Comparison of ENCODE assay signal across 26 cellular contexts in the genomic region with DNA sequence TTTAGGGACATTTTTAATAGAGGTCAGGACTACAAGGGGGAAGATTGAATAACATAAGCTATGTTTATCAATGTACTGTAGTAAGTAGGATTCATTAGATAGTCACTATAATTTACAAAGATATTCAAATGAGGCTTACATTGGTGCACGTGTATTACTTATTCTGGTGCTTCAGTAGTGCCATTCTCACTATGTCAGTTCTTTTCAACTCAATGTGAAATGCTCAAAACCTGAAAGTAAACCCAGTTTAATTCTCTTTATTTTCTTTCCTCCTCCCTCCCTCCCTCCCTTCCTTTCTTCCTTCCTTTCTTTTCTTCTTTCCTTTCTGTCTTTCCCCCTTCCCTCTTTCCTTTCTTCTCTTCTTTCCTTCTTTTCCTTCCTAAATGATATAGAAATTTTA. TPM values are rescaled to one million over a fixed set of nuclear protein-coding genes. Genes with fewer than 3 reads are reported as not detected.
A peak's percentile ranks its signal among the peaks of the same experiment; 100 is the strongest.
DNase-seq lines count a peak whose midpoint lies in the region; ATAC-seq, FAIRE-seq and TF ChIP-seq lines count a peak whose summit lies in the region.
"Had no signal": no experiment of that assay in that cellular context is flagged by ENCODE, and none has a peak within 500 bp of the region (broad histone marks: within the 10 kb centered on the region; RNA-seq: fewer than 3 reads in every experiment).

No MANE protein-coding gene starts in this region.

- CTCF ChIA-PET in HepG2 (lab: Yijun Ruan, JAX; ENCODE audit: low intra/inter-chr PET ratio, low total read pairs) = interaction anchor here (2.0 kb wide), 1 partner anchor 291 kb away, joined by 25 read pairs; no protein-coding TSS in a partner anchor
- CTCF ChIA-PET in K562 (lab: Yijun Ruan, JAX; ENCODE audit: low intra/inter-chr PET ratio) = no interaction called here

- H3K4me3 ChIP-seq in HepG2 (replicated peaks in 1 of 3; ENCODE audit: insufficient read depth in 1 of 3, low read depth in 2 of 3, low read length in 3 of 3) = no peak overlapping the region
- no peak overlapping the region for H3K4me3 ChIP-seq in right lobe of liver
- H3K4me3 ChIP-seq in SK-N-MC = no peak overlapping the region
- no peak overlapping the region for H3K4me3 ChIP-seq in K562
- H3K4me3 ChIP-seq: A549, BLaER1, GM12878 had no signal

- intact Hi-C loops in HepG2 (cut with micrococcal nuclease; ENCODE audit: unreplicated experiment) = no loop called here
- intact Hi-C loops in right lobe of liver (cut with DNase I) = no loop called here
- intact Hi-C loops in K562 (cut with micrococcal nuclease) = loop anchor here (2.0 to 10.0 kb wide), 2 partner anchors 287 to 529 kb away; no protein-coding TSS in a partner anchor
- intact Hi-C loops in sciatic nerve (cut with DNase I) = no loop called here

- TF ChIP-seq POLR2A in HepG2 (IDR thresholded peaks at IDR 0.05; ENCODE audit: insufficient read depth in 1 of 2, low read depth in 2 of 2, low read length in 2 of 2) (no peak), right lobe of liver (IDR thresholded peaks at IDR 0.05) (no peak), K562 (conservative IDR thresholded peaks at IDR 0.05) (no peak)

- TF ChIP-seq RAD21 in HepG2 (CRISPR knock-in tag; IDR thresholded peaks at IDR 0.05) (no peak), K562 (CRISPR knock-in tag; conservative IDR thresholded peaks at IDR 0.05 in 1 of 2, IDR thresholded peaks at IDR 0.05 in 1 of 2) (no peak)

- H3K9ac ChIP-seq in HepG2 (ENCODE audit: insufficient read depth, low read depth, low read length) (no peak overlapping the region), SK-N-MC (ENCODE audit: insufficient read length) (peak overlapping the region; percentile 43), K562 (ENCODE audit: insufficient read depth in 1 of 2, low read depth in 2 of 2, low read length in 2 of 2) (no peak overlapping the region)
- H3K9ac ChIP-seq: BLaER1 had no signal

- H3K27ac ChIP-seq in HepG2 (ENCODE audit: extremely low read length, insufficient read depth, low read length) (no peak overlapping the region), right lobe of liver (no peak overlapping the region), SK-N-MC (peak overlapping the region; percentile 78), K562 (ENCODE audit: extremely low read depth, low read depth, low read length) (no peak overlapping the region)
- H3K27ac ChIP-seq: 22Rv1, A549, BLaER1 had no signal

- POLR2A ChIA-PET in HepG2 (lab: Yijun Ruan, JAX) (no interaction called here), K562 (lab: Yijun Ruan, JAX) (no interaction called here)

- H3K9me3 ChIP-seq in HepG2 (ENCODE audit: low read length) (no peaks in the 10 kb centered on the region), right lobe of liver (no peaks in the 10 kb centered on the region), SK-N-MC (ENCODE audit: low read depth, low read length) (no peaks in the 10 kb centered on the region), K562 (replicated peaks; ENCODE audit: control insufficient read depth, insufficient read depth, low read depth, low read length) (no peaks in the 10 kb centered on the region)
- H3K9me3 ChIP-seq: A549, BE2C, BLaER1 had no signal

- H3K4me2 ChIP-seq in HepG2 (ENCODE audit: low read depth, low read length) (no peak overlapping the region), K562 (ENCODE audit: insufficient read depth, low read length) (no peak overlapping the region)
- H3K4me2 ChIP-seq: A549, BLaER1 had no signal

- no peak for TF ChIP-seq CTCF in HepG2 (CRISPR knock-in tag; IDR thresholded peaks at IDR 0.05)
- TF ChIP-seq CTCF in right lobe of liver (IDR thresholded peaks at IDR 0.05) = no peak
- TF ChIP-seq CTCF in K562 (IDR thresholded peaks at IDR 0.05 in 2 of 3, conservative IDR thresholded peaks at IDR 0.05 in 1 of 3; ENCODE audit: insufficient read depth in 2 of 3, low read depth in 1 of 3, low read length in 3 of 3) = no peak

- H3K9me1 ChIP-seq in K562 (ENCODE audit: control insufficient read depth, insufficient read depth, low read length) = no peaks in the 10 kb centered on the region

- DNase-seq in HepG2 (ENCODE audit: low spot score) (no peak), right lobe of liver (no peak), SK-N-MC (ENCODE audit: low read depth, low spot score) (no peak), K562 (ENCODE audit: extremely low read depth in 1 of 4, low spot score in 3 of 4) (no peak), sciatic nerve (ENCODE audit: low spot score) (no peak), cerebellar cortex (ENCODE audit: low spot score) (no peak), NCI-H1048 (lab: John Stamatoyannopoulos, UW) (no peak)
- DNase-seq: BE2C; C1 segment of cervical spinal cord; CD4-positive, alpha-beta memory T cell; CD4-positive, CD25-positive, alpha-beta regulatory T cell; CD8-positive, alpha-beta memory T cell; COR-L47; DMS 273 treated with DMSO at 0.1 percent for 48 hours; DMS153; DMS53; DMS79; DND-41; EL; GDM1 had no signal

- H4K20me1 ChIP-seq in HepG2 (ENCODE audit: insufficient read depth, low read length) (no peaks in the 10 kb centered on the region), K562 (replicated peaks; ENCODE audit: control insufficient read depth, insufficient read depth, low read length) (no peaks in the 10 kb centered on the region)
- H4K20me1 ChIP-seq: BLaER1 had no signal

- in situ Hi-C loops in HepG2 (cut with HindIII; ENCODE audit: extremely low pct_ligation_motif_present, low pct_unique_long_range_greater_than_20kb) = no loop called here
- in situ Hi-C loops in K562 (cut with MboI) = no loop called here

- no peaks in the 10 kb centered on the region for H3K27me3 ChIP-seq in HepG2 (ENCODE audit: control insufficient read depth in 1 of 2, insufficient read depth in 2 of 2, low read length in 2 of 2)
- H3K27me3 ChIP-seq in right lobe of liver = no peaks in the 10 kb centered on the region
- H3K27me3 ChIP-seq in K562 (ENCODE audit: control insufficient read depth in 2 of 2, insufficient read depth in 2 of 2, low read length in 2 of 2) = no peaks in the 10 kb centered on the region
- H3K27me3 ChIP-seq: BE2C, BLaER1 had no signal

- BruUV-seq in HepG2 (replicated peaks; lab: Mats Ljungman, UMichigan) (no TSS peak), K562 (replicated peaks; lab: Mats Ljungman, UMichigan) (no TSS peak)

- ATAC-seq in HepG2 = no peak
- no peak for ATAC-seq in right lobe of liver
- ATAC-seq in K562 = no peak
- no peak for ATAC-seq in sciatic nerve
- ATAC-seq: A549, GM12878 had no signal

- WGBS in HepG2 (ENCODE audit: low lambda C conversion rate) = 89% methylated on average over 1 of the region's 1 CpG
- 75% methylated on average over 1 of the region's 1 CpG for WGBS in right lobe of liver (ENCODE audit: insufficient coverage, low coverage, low lambda C conversion rate, missing lambda C conversion rate)
- 9% methylated on average over 1 of the region's 1 CpG for WGBS in K562 (ENCODE audit: insufficient coverage, low coverage, missing lambda C conversion rate)

- H2AFZ ChIP-seq in HepG2 (ENCODE audit: low read length) = no peak overlapping the region
- H2AFZ ChIP-seq in K562 (ENCODE audit: low read depth, low read length) = no peak overlapping the region

- peaks cover 2 to 34% of the 10 kb centered on the region in 2 experiments; a peak in 3 of 5 replicates for H3K36me3 ChIP-seq in HepG2 (replicated peaks in 1 of 2; ENCODE audit: control insufficient read depth in 1 of 2, insufficient read depth in 2 of 2, low read length in 2 of 2)
- peaks cover 0 to 32% (median 13%) of the 10 kb centered on the region in 4 donors for H3K36me3 ChIP-seq in right lobe of liver
- peaks cover 3% of the 10 kb centered on the region; the same call in 1 of the 2 replicates for H3K36me3 ChIP-seq in SK-N-MC (ENCODE audit: insufficient read depth, low read length)
- no peaks in the 10 kb centered on the region for H3K36me3 ChIP-seq in K562 (ENCODE audit: control insufficient read depth, insufficient read depth, low read length)
- H3K36me3 ChIP-seq: BE2C, BLaER1 had no signal

- FAIRE-seq in HepG2 (lab: Jason Lieb, UNC) (no peak), K562 (lab: Jason Lieb, UNC) (no peak)
- FAIRE-seq: A549, GM12878, GM12892, GM18507 had no signal

- TF ChIP-seq EP300 in HepG2 (IDR thresholded peaks at IDR 0.05; ENCODE audit: low read depth in 2 of 2, low read length in 2 of 2) (no peak), HepG2 (CRISPR knock-in tag; IDR thresholded peaks at IDR 0.05; ENCODE audit: borderline replicate concordance) (no peak), K562 (IDR thresholded peaks at IDR 0.05; ENCODE audit: low read length) (no peak)

- H3K79me2 ChIP-seq in HepG2 (ENCODE audit: insufficient read depth, low read length) = no peaks in the 10 kb centered on the region
- H3K79me2 ChIP-seq in K562 (ENCODE audit: control insufficient read depth, insufficient read depth, low read length) = no peaks in the 10 kb centered on the region

- no peaks in the 10 kb centered on the region for H3K4me1 ChIP-seq in HepG2 (ENCODE audit: insufficient read depth, low read length)
- peaks cover 0 to 6% (median 0%) of the 10 kb centered on the region in 4 donors for H3K4me1 ChIP-seq in right lobe of liver
- no peaks in the 10 kb centered on the region for H3K4me1 ChIP-seq in K562 (replicated peaks in 1 of 2; ENCODE audit: control insufficient read depth in 2 of 2, insufficient read depth in 2 of 2, low read length in 2 of 2)
- H3K4me1 ChIP-seq: BE2C, BLaER1 had no signal

RNA-seq across cellular contexts. Expression of gene F3, which starts 26.0 kb away (rescaled TPM):
- total RNA-seq in HepG2 (2016; rRNA removed; fragmentation: Illumina TruSeq; extraction: Trizol) (3.4 and 9.0 TPM in 2 replicates), right lobe of liver (1 to 10 TPM in 4 of 6 experiments, under 1 TPM in 2; 0.79 to 6.8 (median 2.6) TPM), K562 (2014; rRNA removed) (not detected in 2 replicates), K562 (2014; rRNA removed; fragmentation: Illumina TruSeq; extraction: Trizol) (not detected in 2 replicates), K562 (2015; rRNA removed; fragmentation: Illumina TruSeq; extraction: Trizol) (not detected in 2 replicates), K562 (2021) (0.09 and 0.24 TPM in 2 replicates), sciatic nerve (19.9 TPM)
- total RNA-seq in HepG2 (2016; cell fraction: cytosol; rRNA removed; fragmentation: Illumina TruSeq; extraction: Trizol; ENCODE audit: low read depth) = 1.4 and 1.6 TPM in 2 replicates
- total RNA-seq in HepG2 (2016; cell fraction: insoluble cytoplasmic fraction; rRNA removed; fragmentation: Illumina TruSeq; extraction: Trizol) = 2.9 and 7.7 TPM in 2 replicates
- 3.7 and 3.9 TPM in 2 replicates for total RNA-seq in HepG2 (2016; cell fraction: membrane; rRNA removed; fragmentation: Illumina TruSeq; extraction: Trizol)
- total RNA-seq in HepG2 (2016; cell fraction: nucleus; rRNA removed; fragmentation: Illumina TruSeq; extraction: Trizol) = 10.1 and 10.5 TPM in 2 replicates
- polyA plus RNA-seq in HepG2 (2011; rRNA removed) (5.8 and 6.6 TPM in 2 replicates), K562 (2011; rRNA removed) (0.09 and 0.28 TPM in 2 replicates), K562 (2014; fragmentation: Illumina TruSeq; extraction: Trizol) (not detected in 2 replicates), K562 (2014; fragmentation: Nextera tagmentation; extraction: Ambion mirVana) (not detected), K562 (2014; rRNA removed) (0.09 TPM in 1 of 2 replicates, not detected in the other)
- polyA plus RNA-seq in HepG2 (2011; cell fraction: cytosol; rRNA removed) = 3.0 and 4.3 TPM in 2 replicates
- polyA plus RNA-seq in HepG2 (2011; cell fraction: nucleus; rRNA removed) = 7.5 and 9.6 TPM in 2 replicates
- polyA plus RNA-seq in HepG2 (2012) = 4.0 and 4.2 TPM in 2 replicates
- polyA plus RNA-seq in HepG2 (2016; cell fraction: cytosol; fragmentation: Illumina TruSeq; extraction: Trizol; ENCODE audit: low read depth) = 0.70 and 0.80 TPM in 2 replicates
- 2.8 and 3.5 TPM in 2 replicates for polyA plus RNA-seq in HepG2 (2016; cell fraction: insoluble cytoplasmic fraction; fragmentation: Illumina TruSeq; extraction: Trizol; ENCODE audit: low read depth)
- polyA plus RNA-seq in HepG2 (2016; cell fraction: membrane; fragmentation: Illumina TruSeq; extraction: Trizol; ENCODE audit: low read depth) = 1.1 and 1.3 TPM in 2 replicates
- polyA plus RNA-seq in HepG2 (2016; cell fraction: nucleus; fragmentation: Illumina TruSeq; extraction: Trizol; ENCODE audit: insufficient read depth, low read depth) = 23.2 and 27.8 TPM in 2 replicates
- polyA minus RNA-seq in HepG2 (2011; rRNA and poly(A)+ RNA removed; ENCODE audit: low replicate concordance) = 5.0 and 22.4 TPM in 2 replicates
- 2.5 and 3.2 TPM in 2 replicates for polyA minus RNA-seq in HepG2 (2011; cell fraction: cytosol; rRNA and poly(A)+ RNA removed)
- polyA minus RNA-seq in HepG2 (2011; cell fraction: nucleus; rRNA and poly(A)+ RNA removed) = 4.8 and 6.8 TPM in 2 replicates
- total RNA-seq in K562 (2011; cell fraction: chromatin; rRNA removed; ENCODE audit: low replicate concordance) = 0.46 TPM in 1 of 2 replicates, not detected in the other
- 0.50 TPM in 1 of 2 replicates, not detected in the other for total RNA-seq in K562 (2011; cell fraction: nucleolus; rRNA removed)
- not detected in 2 replicates for total RNA-seq in K562 (2011; cell fraction: nucleoplasm; rRNA removed)
- polyA plus RNA-seq in K562 (2011; cell fraction: cytosol; rRNA removed) = 0.32 TPM in 1 of 2 replicates, not detected in the other
- 0.13 and 0.30 TPM in 2 replicates for polyA plus RNA-seq in K562 (2011; cell fraction: nucleus; rRNA removed)
- 0.08 TPM in 1 of 2 replicates, not detected in the other for polyA plus RNA-seq in K562 (2012)
- 0.12 TPM in 1 of 2 replicates, not detected in the other for polyA minus RNA-seq in K562 (2011; rRNA and poly(A)+ RNA removed)
- 4.6 TPM in 1 of 2 replicates, not detected in the other for polyA minus RNA-seq in K562 (2011; cell fraction: cytosol; rRNA and poly(A)+ RNA removed)
- polyA minus RNA-seq in K562 (2011; cell fraction: nucleus; rRNA and poly(A)+ RNA removed) = 0.67 TPM in 2 replicates
- total RNA-seq: CD4-positive, CD25-positive, alpha-beta regulatory T cell had no signal
- polyA plus RNA-seq: CD4-positive, alpha-beta memory T cell; CD4-positive, CD25-positive, alpha-beta regulatory T cell; CD8-positive, alpha-beta memory T cell had no signal

Comparison
In these comparisons a context has a peak if more than half of its experiments do, and no peak if none do; other contexts are left out.
1. Of the 241 proteins assayed by ChIP-seq in both HepG2 and K562: peak only in HepG2: HNRNPK; only in K562: PCBP2; in both: none; in neither: 239.